In the genomic region with DNA sequence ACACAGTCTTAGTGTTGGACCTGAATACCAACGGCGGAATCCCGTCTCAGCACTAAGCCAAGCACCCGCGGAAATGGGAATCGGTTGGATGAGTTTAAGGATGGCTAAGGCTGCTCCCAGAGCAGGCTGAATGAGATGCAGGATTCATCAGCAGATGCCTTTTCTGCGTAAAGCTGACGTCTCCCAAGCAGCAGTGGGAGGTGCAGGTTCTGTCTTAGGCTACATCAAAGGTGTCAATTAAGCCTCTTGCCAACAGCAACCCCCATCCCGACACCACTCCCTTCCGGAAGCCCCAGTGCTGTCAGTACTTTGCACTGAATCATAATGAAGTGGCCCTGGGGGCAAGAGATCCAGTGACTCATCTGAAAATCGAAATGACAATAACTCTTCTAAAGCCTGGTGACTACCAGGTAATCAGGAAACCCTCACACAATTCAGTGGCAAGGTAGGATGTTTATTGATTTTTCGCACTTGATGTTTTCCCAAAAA, we compare ENCODE assay signal across 11 cellular contexts.
DNase-seq lines count a peak whose midpoint lies in the region; ATAC-seq, FAIRE-seq and TF ChIP-seq lines count a peak whose summit lies in the region.
"Had no signal": no experiment of that assay in that cellular context is flagged by ENCODE, and none has a peak within 500 bp of the region (broad histone marks: within the 10 kb centered on the region; RNA-seq: fewer than 3 reads in every experiment).

No MANE protein-coding gene starts in this region.

- H3K27me3 Mint-ChIP-seq in H9 (ENCODE audit: low read depth): no peaks in the 10 kb centered on the region
- peaks cover 5% of the 10 kb centered on the region for H3K27me3 Mint-ChIP-seq in activated CD8-positive, alpha-beta T cell treated with anti-CD3 and anti-CD28 coated beads, Interleukin-2, amount 10 ng/mL, durations not matched to agents 7 days and 5 days (ENCODE audit: low read depth)

- TF ChIP-seq POLR2A in A549 (IDR thresholded peaks at IDR 0.05; ENCODE audit: low read length) (no peak), body of pancreas (IDR thresholded peaks at IDR 0.05) (no peak)

- peaks cover 4% of the 10 kb centered on the region for H3K23me2 ChIP-seq in H9 (ENCODE audit: insufficient read length, low read depth, low read length, poor library complexity, severe bottlenecking)

- H4K20me1 ChIP-seq in H9 (ENCODE audit: control insufficient read depth, insufficient read depth, insufficient read length): no peaks in the 10 kb centered on the region

- intact Hi-C loops in body of pancreas (cut with DNase I): no loop called here

- no peak for FAIRE-seq in A549 (lab: Jason Lieb, UNC)

- no peaks in the 10 kb centered on the region for H3K79me1 ChIP-seq in H9 (ENCODE audit: insufficient read depth, low read depth, low read length, poor library complexity, severe bottlenecking)

- peak overlapping the region; percentile 53 for H2AFZ ChIP-seq in H9 (ENCODE audit: low read length)

- H3K4me1 ChIP-seq in A549: peaks cover 6% of the 10 kb centered on the region; the same call in 2 of the 3 replicates
- H3K4me1 ChIP-seq in H9 (ENCODE audit: insufficient read depth, low read length): peaks cover 30% of the 10 kb centered on the region; the same call in 1 of the 2 replicates
- no peaks in the 10 kb centered on the region for H3K4me1 ChIP-seq in body of pancreas

- no peak overlapping the region for H4K91ac ChIP-seq in H9 (ENCODE audit: insufficient read length, low read depth, low read length)

- no peaks in the 10 kb centered on the region; a peak in 1 of 5 replicates for H3K9me3 Mint-ChIP-seq in H9
- H3K9me3 Mint-ChIP-seq in activated CD8-positive, alpha-beta T cell treated with anti-CD3 and anti-CD28 coated beads, Interleukin-2, amount 10 ng/mL, durations not matched to agents 7 days and 5 days (ENCODE audit: insufficient read depth): no peaks in the 10 kb centered on the region

- H3K9me3 ChIP-seq in A549 (no peaks in the 10 kb centered on the region), H9 (ENCODE audit: control insufficient read depth, low read depth, low read length) (no peaks in the 10 kb centered on the region), body of pancreas (no peaks in the 10 kb centered on the region)

- TF ChIP-seq EP300 in A549 (IDR thresholded peaks at IDR 0.05): no peak

- peak overlapping the region; percentile 66 for H3K18ac ChIP-seq in H9 (ENCODE audit: insufficient read length, low read depth, low read length)

- H3K79me2 ChIP-seq in H9 (ENCODE audit: insufficient read depth, low read length): no peaks in the 10 kb centered on the region; the same call in 1 of the 2 replicates

- H2BK15ac ChIP-seq in H9 (ENCODE audit: low read depth, low read length): no peak overlapping the region; the same call in 1 of the 2 replicates

- POLR2A ChIA-PET in A549 (lab: Yijun Ruan, JAX): no interaction called here
- POLR2A ChIA-PET in activated CD8-positive, alpha-beta T cell treated with anti-CD3 and anti-CD28 coated beads, Interleukin-2, amount 10 ng/mL, durations not matched to agents 7 days and 5 days (lab: Charles Lee): no interaction called here

- peak overlapping the region; percentile 70 for H3K4me2 ChIP-seq in A549
- peak overlapping the region; percentile 80 for H3K4me2 ChIP-seq in H9 (ENCODE audit: insufficient read depth, insufficient read length, low read length)

- TF ChIP-seq CTCF in A549 (IDR thresholded peaks at IDR 0.05): no peak
- no peak for TF ChIP-seq CTCF in H9 (conservative IDR thresholded peaks at IDR 0.05)
- no peak for TF ChIP-seq CTCF in body of pancreas (IDR thresholded peaks at IDR 0.05)

- peak overlapping the region; percentile 6 for H2BK5ac ChIP-seq in H9 (ENCODE audit: insufficient read length, low read length)

- no peak for TF ChIP-seq RAD21 in A549 (conservative IDR thresholded peaks at IDR 0.05 in 1 of 2, IDR thresholded peaks at IDR 0.05 in 1 of 2)

- H2BK12ac ChIP-seq in H9 (ENCODE audit: insufficient read length, low read depth, low read length): peak overlapping the region; percentile 94

- peak overlapping the region; percentile 23 for H4K5ac ChIP-seq in H9 (ENCODE audit: insufficient read length, low read depth, low read length)

- H3K27ac Mint-ChIP-seq in H9: peak overlapping the region; percentile 90 to 95 (median 94)
- no peak overlapping the region for H3K27ac Mint-ChIP-seq in activated CD8-positive, alpha-beta T cell treated with anti-CD3 and anti-CD28 coated beads, Interleukin-2, amount 10 ng/mL, durations not matched to agents 7 days and 5 days
- H3K27ac Mint-ChIP-seq: activated naive CD4-positive, alpha-beta T cell treated with anti-CD3 and anti-CD28 coated beads, Interleukin-2, amount 50 U/mL, for 24 hours; CD8-positive, alpha-beta memory T cell had no signal

- peaks cover 3 to 35% (median 18%) of the 10 kb centered on the region in 3 experiments for H3K36me3 Mint-ChIP-seq in H9 (ENCODE audit: insufficient read depth in 1 of 3, low read depth in 3 of 3)
- H3K36me3 Mint-ChIP-seq in activated CD8-positive, alpha-beta T cell treated with anti-CD3 and anti-CD28 coated beads, Interleukin-2, amount 10 ng/mL, durations not matched to agents 7 days and 5 days (ENCODE audit: low read depth): no peaks in the 10 kb centered on the region
- H3K36me3 Mint-ChIP-seq: activated naive CD4-positive, alpha-beta T cell treated with anti-CD3 and anti-CD28 coated beads, Interleukin-2, amount 50 U/mL, for 24 hours; CD8-positive, alpha-beta memory T cell had no signal

- CTCF ChIA-PET in A549 (lab: Yijun Ruan, JAX): no interaction called here
- CTCF ChIA-PET in activated CD8-positive, alpha-beta T cell treated with anti-CD3 and anti-CD28 coated beads, Interleukin-2, amount 10 ng/mL, durations not matched to agents 7 days and 5 days (lab: Charles Lee): no interaction called here

- ATAC-seq in A549: peak; percentile 46 to 82; a peak in 5 of 6 replicates
- ATAC-seq in activated CD8-positive, alpha-beta T cell treated with anti-CD3 and anti-CD28 coated beads, Interleukin-2, amount 10 ng/mL, durations not matched to agents 7 days and 5 days: no peak
- no peak for ATAC-seq in body of pancreas
- no peak for ATAC-seq in left lobe of liver

- H3T11ph ChIP-seq in H9 (ENCODE audit: low read length): no peak overlapping the region

- peak overlapping the region; percentile 53 for H3K14ac ChIP-seq in H9 (ENCODE audit: insufficient read depth, low read length)

- no peak overlapping the region for H3K56ac ChIP-seq in H9 (ENCODE audit: insufficient read length, low read depth, low read length)

- H4K8ac ChIP-seq in H9 (replicated peaks; ENCODE audit: insufficient read length, low read depth, low read length): no peak overlapping the region

- no peak overlapping the region for H2AK5ac ChIP-seq in H9 (ENCODE audit: insufficient read length, low read length)

- H2BK20ac ChIP-seq in H9 (ENCODE audit: low read depth, low read length, poor library complexity, severe bottlenecking): peak overlapping the region; percentile 79

- no peak overlapping the region for H3K23ac ChIP-seq in H9 (ENCODE audit: insufficient read length, low read depth, low read length)

- DNase-seq in A549 (ENCODE audit: low read depth in 1 of 2, low spot score in 1 of 2) (peak; percentile 27 to 31), H9 (peak; percentile 97), iPS-NIHi11 (ENCODE audit: low spot score) (peak; percentile 78), SIG-M5 (lab: John Stamatoyannopoulos, UW) (no peak), NCI-H1694 (lab: John Stamatoyannopoulos, UW) (no peak), body of pancreas (no peak), left lobe of liver (ENCODE audit: low spot score) (no peak)
- peak; percentile 20 for DNase-seq in activated CD8-positive, alpha-beta T cell treated with anti-CD3 and anti-CD28 coated beads, Interleukin-2, amount 10 ng/mL, durations not matched to agents 7 days and 5 days
- DNase-seq: CD8-positive, alpha-beta memory T cell had no signal

- no peaks in the 10 kb centered on the region for H3K36me3 ChIP-seq in body of pancreas (replicated peaks in 1 of 2; ENCODE audit: insufficient read depth in 1 of 2, low read depth in 2 of 2)

- H3K4me1 Mint-ChIP-seq in H9: peaks cover 79 to 86% of the 10 kb centered on the region in 2 experiments
- no peaks in the 10 kb centered on the region for H3K4me1 Mint-ChIP-seq in activated CD8-positive, alpha-beta T cell treated with anti-CD3 and anti-CD28 coated beads, Interleukin-2, amount 10 ng/mL, durations not matched to agents 7 days and 5 days (ENCODE audit: low read depth)
- H3K4me1 Mint-ChIP-seq: activated naive CD4-positive, alpha-beta T cell treated with anti-CD3 and anti-CD28 coated beads, Interleukin-2, amount 50 U/mL, for 24 hours; CD8-positive, alpha-beta memory T cell had no signal

- no peak overlapping the region; the same call in 1 of the 2 replicates for H3K4ac ChIP-seq in H9 (ENCODE audit: low read depth, low read length)

- no peak overlapping the region for H3K4me3 ChIP-seq in A549
- H3K4me3 ChIP-seq in body of pancreas: no peak overlapping the region

- H3K27me3 ChIP-seq in H9 (ENCODE audit: insufficient read depth, low read length): no peaks in the 10 kb centered on the region
- no peaks in the 10 kb centered on the region for H3K27me3 ChIP-seq in body of pancreas

- 9% methylated on average over 11 of the region's 12 CpGs for WGBS in A549 (ENCODE audit: missing lambda C conversion rate)
- WGBS in H9 (ENCODE audit: extremely low coverage, insufficient read length, low lambda C conversion rate): no CpG with 5 or more reads among the region's 12 CpGs
- 8 to 26% methylated on average over 12 of the region's 12 CpGs for WGBS in body of pancreas, 2 donors

- H3K4me3 Mint-ChIP-seq in H9: peak overlapping the region; percentile 67 to 69
- H3K4me3 Mint-ChIP-seq in activated CD8-positive, alpha-beta T cell treated with anti-CD3 and anti-CD28 coated beads, Interleukin-2, amount 10 ng/mL, durations not matched to agents 7 days and 5 days: no peak overlapping the region
- H3K4me3 Mint-ChIP-seq: activated naive CD4-positive, alpha-beta T cell treated with anti-CD3 and anti-CD28 coated beads, Interleukin-2, amount 50 U/mL, for 24 hours; CD8-positive, alpha-beta memory T cell; neural crest cell had no signal

- H3K9ac ChIP-seq in H9 (ENCODE audit: extremely low read depth, insufficient read length, low read length): peak overlapping the region; percentile 67

- no peak overlapping the region for H2BK120ac ChIP-seq in H9 (ENCODE audit: low read depth, low read length, poor library complexity, severe bottlenecking)

- H3K27ac ChIP-seq in A549 (0 out of 6 replicates have a peak overlapping the region, but pooled peaks of 1 of the 2 experiments have one; percentile 22), H9 (ENCODE audit: insufficient read length, low read depth, low read length) (peak overlapping the region; percentile 96), body of pancreas (no peak overlapping the region)

TF ChIP-seq in A549, 52 proteins besides CTCF, POLR2A, EP300 and RAD21:
- TF ChIP-seq TP53 (CRISPR knock-in tag; IDR thresholded peaks at IDR 0.05): no peak
- 0 out of 2 replicates have a peak, but pooled peaks have one; percentile 17 for TF ChIP-seq FOSL2 (IDR thresholded peaks at IDR 0.05)
- TF ChIP-seq FOSL2 (CRISPR knock-in tag; IDR thresholded peaks at IDR 0.05): no peak

Comparison
In these comparisons a context has a peak if more than half of its experiments do, and no peak if none do; other contexts are left out.
1. ATAC-seq: peak in A549 (2 of 2); none in activated CD8-positive, alpha-beta T cell treated with anti-CD3 and anti-CD28 coated beads, Interleukin-2, amount 10 ng/mL, durations not matched to agents 7 days and 5 days (single experiment), body of pancreas (single experiment) and left lobe of liver (single experiment).
2. DNase-seq: peak in A549 (2 of 2), H9 (single experiment), activated CD8-positive, alpha-beta T cell treated with anti-CD3 and anti-CD28 coated beads, Interleukin-2, amount 10 ng/mL, durations not matched to agents 7 days and 5 days (single experiment) and iPS-NIHi11 (single experiment); none in SIG-M5 (single experiment), NCI-H1694 (single experiment), body of pancreas (0 of 4) and left lobe of liver (single experiment).